Comparison of ENCODE assay signal across 8 cellular contexts in genomic region chr2:237603718-237604362, GRCh38. TPM values are rescaled to one million over a fixed set of nuclear protein-coding genes. Genes with fewer than 3 reads are reported as not detected.
DNase-seq lines count a peak whose midpoint lies in the region; ATAC-seq and TF ChIP-seq lines count a peak whose summit lies in the region.

No MANE protein-coding gene starts in this region.

- peak overlapping the region; percentile 63 for H3K9ac ChIP-seq in MM.1S (ENCODE audit: low read length)

- no peaks in the 10 kb centered on the region for H4K20me1 ChIP-seq in MM.1S (ENCODE audit: insufficient read depth, low read length)

- TF ChIP-seq CTCF in GM12865 (IDR thresholded peaks at IDR 0.05; ENCODE audit: insufficient read depth, low read depth, low read length, missing control alignments) (no peak), MM.1S (IDR thresholded peaks at IDR 0.05; ENCODE audit: low read length) (no peak), foreskin keratinocyte (conservative IDR thresholded peaks at IDR 0.05) (no peak)

- H3F3A ChIP-seq in MM.1S (ENCODE audit: insufficient read depth, low read length): no peaks in the 10 kb centered on the region

- ATAC-seq in foreskin keratinocyte: peak; percentile 58
- no peak for ATAC-seq in HG03095 (IDR thresholded peaks at IDR 0.05; ENCODE audit: unreplicated experiment)
- no peak for ATAC-seq in GM21423 (IDR thresholded peaks at IDR 0.05; ENCODE audit: unreplicated experiment)
- ATAC-seq in HG03439 (IDR thresholded peaks at IDR 0.05; ENCODE audit: unreplicated experiment): no peak

- no peaks in the 10 kb centered on the region for H3K79me2 ChIP-seq in MM.1S (ENCODE audit: low read length)

- no peaks in the 10 kb centered on the region for H3K9me3 ChIP-seq in MM.1S (replicated peaks; ENCODE audit: insufficient read depth, low read length)

- H3K27ac ChIP-seq in MM.1S (ENCODE audit: low read length): peak overlapping the region; percentile 89
- no peak overlapping the region for H3K27ac ChIP-seq in foreskin keratinocyte

- DNase-seq in GM12865 (ENCODE audit: low read depth): peak; percentile 52
- DNase-seq in MM.1S: peak; percentile 91
- DNase-seq in activated T-cell treated with anti-CD3 and anti-CD28 coated beads, Interleukin-2, amount 50 U/mL, for 1 hour: peak; percentile 58
- DNase-seq in foreskin keratinocyte: peak in 1 of 2 donors; percentile 34
- DNase-seq in renal cortical epithelial cell (ENCODE audit: low read depth): peak; percentile 41

- no peak overlapping the region for H2AFZ ChIP-seq in MM.1S (ENCODE audit: low read length)

- no peaks in the 10 kb centered on the region for H3K36me3 ChIP-seq in MM.1S (replicated peaks; ENCODE audit: insufficient read depth, low read length)

- H3K4me2 ChIP-seq in MM.1S (ENCODE audit: low read depth, low read length): peak overlapping the region; percentile 58; the same call in 1 of the 2 replicates

- peaks cover 36% of the 10 kb centered on the region for H3K4me1 ChIP-seq in MM.1S (ENCODE audit: low read length)
- peaks cover 4% of the 10 kb centered on the region for H3K4me1 ChIP-seq in foreskin keratinocyte

- no peaks in the 10 kb centered on the region for H3K9me2 ChIP-seq in MM.1S (replicated peaks; ENCODE audit: insufficient read depth, low read length)

- H3K27me3 ChIP-seq in MM.1S (replicated peaks; ENCODE audit: insufficient read depth, low read length) (no peaks in the 10 kb centered on the region), foreskin keratinocyte (no peaks in the 10 kb centered on the region)

- H3K4me3 ChIP-seq in GM12865 (ENCODE audit: low read depth, low read length): no peak overlapping the region
- H3K4me3 ChIP-seq in MM.1S (ENCODE audit: low read length): no peak overlapping the region

RNA-seq across cellular contexts. Expression of gene RAB17, which starts 13.3 kb away (rescaled TPM):
- total RNA-seq in foreskin keratinocyte: 0.75 and 1.8 TPM in 2 replicates
- polyA plus RNA-seq in foreskin keratinocyte: 1.2 and 2.1 TPM in 2 replicates
- 9.9 and 11.9 TPM in 2 replicates for total RNA-seq in renal cortical epithelial cell

RNA-seq across cellular contexts. Expression of gene LRRFIP1, which starts 23.5 kb away (rescaled TPM):
- 91.7 and 95.3 TPM in 2 replicates for total RNA-seq in foreskin keratinocyte
- 30.1 and 32.3 TPM in 2 replicates for polyA plus RNA-seq in foreskin keratinocyte
- total RNA-seq in renal cortical epithelial cell: 72.6 and 156 TPM in 2 replicates

RNA-seq across cellular contexts. Expression of gene PRLH, which starts 37.5 kb away (rescaled TPM):
- total RNA-seq in foreskin keratinocyte: not detected in 2 replicates
- polyA plus RNA-seq in foreskin keratinocyte: not detected in 2 replicates
- not detected in 2 replicates for total RNA-seq in renal cortical epithelial cell
